26 cellular contexts compared by ENCODE assay signal in the genomic region with DNA sequence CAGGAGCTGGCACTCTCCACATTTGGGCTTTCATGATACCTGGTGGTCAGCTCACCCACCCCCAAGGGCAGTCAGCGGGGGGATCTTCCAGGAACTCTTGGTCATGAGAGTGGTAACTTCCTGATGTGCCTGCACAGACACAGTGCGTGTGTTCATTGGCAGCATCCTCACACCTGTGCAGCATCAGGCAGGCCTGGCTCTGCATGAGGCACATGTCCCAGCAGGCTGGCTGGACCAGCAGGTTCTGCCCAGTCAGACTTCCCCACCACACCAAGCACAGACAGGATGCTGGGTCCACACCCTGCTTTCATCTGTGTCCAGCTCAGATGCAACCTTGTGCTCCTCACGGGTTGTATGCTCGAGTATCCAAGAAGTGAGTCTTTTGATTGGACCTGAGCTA. TPM values are rescaled to one million over a fixed set of nuclear protein-coding genes. Genes with fewer than 3 reads are reported as not detected.
DNase-seq lines count a peak whose midpoint lies in the region; ATAC-seq, FAIRE-seq and TF ChIP-seq lines count a peak whose summit lies in the region.
"Had no signal": no experiment of that assay in that cellular context is flagged by ENCODE, and none has a peak within 500 bp of the region (broad histone marks: within the 10 kb centered on the region; RNA-seq: fewer than 3 reads in every experiment).

No MANE protein-coding gene starts in this region.

- FAIRE-seq in H54 (lab: Jason Lieb, UNC): no peak
- FAIRE-seq: GM12891, GM19239 had no signal

- peaks cover 3% of the 10 kb centered on the region for H3K4me1 ChIP-seq in mesenchymal stem cell (ENCODE audit: control insufficient read depth, insufficient read depth, low read depth, low read length)
- H3K4me1 ChIP-seq in suprapubic skin: no peaks in the 10 kb centered on the region

- no peak overlapping the region for H2BK120ac ChIP-seq in mesenchymal stem cell (ENCODE audit: low read depth, low read length)

- no peak overlapping the region for H3K23ac ChIP-seq in mesenchymal stem cell (ENCODE audit: low read length in 2 of 2)

- H2BK12ac ChIP-seq in mesenchymal stem cell (ENCODE audit: low read length in 2 of 2): no peak overlapping the region

- H3K4me2 ChIP-seq in mesenchymal stem cell (ENCODE audit: low read length, poor library complexity, severe bottlenecking): no peak overlapping the region

- 0 out of 2 replicates have a peak, but pooled peaks have one; percentile 13 for TF ChIP-seq POLR2A in H54 (IDR thresholded peaks at IDR 0.05; ENCODE audit: low read depth, low read length)
- TF ChIP-seq POLR2A in suprapubic skin (IDR thresholded peaks at IDR 0.05): no peak

- H3K14ac ChIP-seq in mesenchymal stem cell (ENCODE audit: low read length in 2 of 2): no peak overlapping the region

- peak overlapping the region; percentile 73 for H4K91ac ChIP-seq in mesenchymal stem cell (ENCODE audit: low read length)

- H3K9ac ChIP-seq in mesenchymal stem cell (ENCODE audit: low read length): no peak overlapping the region

- peaks cover 0 to 3% of the 10 kb centered on the region in 2 experiments for H3K36me3 ChIP-seq in mesenchymal stem cell (ENCODE audit: control insufficient read depth in 1 of 2, insufficient read depth in 2 of 2, low read depth in 1 of 2, low read length in 2 of 2)
- no peaks in the 10 kb centered on the region for H3K36me3 ChIP-seq in suprapubic skin

- H2BK5ac ChIP-seq in mesenchymal stem cell (ENCODE audit: low read depth, low read length, poor library complexity, severe bottlenecking): no peak overlapping the region

- no peak overlapping the region for H3K27ac ChIP-seq in coronary artery
- no peak overlapping the region for H3K27ac ChIP-seq in mesenchymal stem cell (ENCODE audit: low read length, poor library complexity, severe bottlenecking)
- peak overlapping the region; percentile 20 for H3K27ac ChIP-seq in suprapubic skin

- ATAC-seq in GM19328 (IDR thresholded peaks at IDR 0.05; ENCODE audit: unreplicated experiment): no peak
- ATAC-seq: CD8-positive, alpha-beta T cell; Panc1 had no signal

- H3K79me1 ChIP-seq in mesenchymal stem cell (replicated peaks; ENCODE audit: low read length, poor library complexity, severe bottlenecking): no peaks in the 10 kb centered on the region

- peaks cover 6 to 12% of the 10 kb centered on the region in 2 experiments for H3K27me3 ChIP-seq in mesenchymal stem cell (ENCODE audit: control insufficient read depth in 1 of 2, insufficient read depth in 1 of 2, low read length in 2 of 2)
- peaks cover 23% of the 10 kb centered on the region for H3K27me3 ChIP-seq in suprapubic skin

- H3K18ac ChIP-seq in mesenchymal stem cell (ENCODE audit: low read depth in 1 of 2, low read length in 2 of 2): no peak overlapping the region

- DNase-seq in H54 (ENCODE audit: insufficient read length, low spot score): no peak
- DNase-seq in coronary artery (ENCODE audit: low spot score): peak; percentile 38
- DNase-seq in mesenchymal stem cell: no peak
- DNase-seq in suprapubic skin (ENCODE audit: low spot score in 2 of 2): no peak
- DNase-seq in stimulated activated CD4-positive, alpha-beta T cell treated with anti-CD3 and anti-CD28 coated beads, Interleukin-2, amount 100 ng/mL, for 24 hours: no peak
- no peak for DNase-seq in KBM-7
- DNase-seq: CD8-positive, alpha-beta T cell; DMS 273 treated with DMSO at 0.1 percent for 48 hours; DMS79; EL; GDM1; H7; KG1; MM.1S; NCI-H1417; NCI-H1694; NCI-H2029 treated with DMSO at 0.1 percent for 48 hours; NCI-H446 treated with DMSO at 0.1 percent for 48 hours; NCI-H82; SHP77 treated with DMSO at 0.1 percent for 48 hours had no signal

- no peak overlapping the region for H2AK5ac ChIP-seq in mesenchymal stem cell (ENCODE audit: low read length, severe bottlenecking)

- H3K4ac ChIP-seq in mesenchymal stem cell (ENCODE audit: low read depth in 1 of 2, low read length in 2 of 2): no peak overlapping the region

- 89% methylated on average over 4 of the region's 4 CpGs for WGBS in mesenchymal stem cell
- WGBS in suprapubic skin: 42% methylated on average over 3 of the region's 4 CpGs

- no peak overlapping the region for H2BK15ac ChIP-seq in mesenchymal stem cell (ENCODE audit: low read depth, poor library complexity, severe bottlenecking)

- H3K4me3 ChIP-seq in coronary artery (no peak overlapping the region), mesenchymal stem cell (ENCODE audit: insufficient read depth in 1 of 2, low read depth in 1 of 2, low read length in 2 of 2) (peak overlapping the region in 1 of 2 experiments; percentile 33), suprapubic skin (no peak overlapping the region)

- H2AFZ ChIP-seq in mesenchymal stem cell (ENCODE audit: low read depth, low read length): no peak overlapping the region

- TF ChIP-seq EP300 in suprapubic skin (IDR thresholded peaks at IDR 0.05): no peak

- in situ Hi-C loops in KBM-7 (cut with MboI; ENCODE audit: low pct_unique_long_range_greater_than_20kb, low sequenced_read_pairs): no loop called here

- no peak overlapping the region for H4K8ac ChIP-seq in mesenchymal stem cell (ENCODE audit: low read length)

- H3K9me3 ChIP-seq in mesenchymal stem cell (ENCODE audit: control insufficient read depth, low read length) (no peaks in the 10 kb centered on the region), suprapubic skin (no peaks in the 10 kb centered on the region)
- H3K9me3 ChIP-seq: Caco-2 had no signal

- TF ChIP-seq CTCF in coronary artery (IDR thresholded peaks at IDR 0.05) (no peak), suprapubic skin (IDR thresholded peaks at IDR 0.05) (no peak)

RNA-seq across cellular contexts. Expression of a gene that starts 15.7 kb away (rescaled TPM):
- not detected for polyA plus RNA-seq in mesenchymal stem cell (2013, experiment 1 of 2)
- not detected for polyA plus RNA-seq in mesenchymal stem cell (2013, experiment 2 of 2)
- total RNA-seq in suprapubic skin: 10 to 100 TPM; 16.1 to 41.7 (median 30.2) TPM
- total RNA-seq: A673; CD8-positive, alpha-beta T cell had no signal

RNA-seq across cellular contexts. Expression of a gene that starts 49.5 kb away (rescaled TPM):
- not detected for polyA plus RNA-seq in mesenchymal stem cell (2013, experiment 1 of 2)
- polyA plus RNA-seq in mesenchymal stem cell (2013, experiment 2 of 2): not detected
- total RNA-seq in suprapubic skin: not detected
- total RNA-seq: A673; Caco-2; CD8-positive, alpha-beta T cell; H7 had no signal
